ENCODE assay signal across 8 cellular contexts in the genomic region with DNA sequence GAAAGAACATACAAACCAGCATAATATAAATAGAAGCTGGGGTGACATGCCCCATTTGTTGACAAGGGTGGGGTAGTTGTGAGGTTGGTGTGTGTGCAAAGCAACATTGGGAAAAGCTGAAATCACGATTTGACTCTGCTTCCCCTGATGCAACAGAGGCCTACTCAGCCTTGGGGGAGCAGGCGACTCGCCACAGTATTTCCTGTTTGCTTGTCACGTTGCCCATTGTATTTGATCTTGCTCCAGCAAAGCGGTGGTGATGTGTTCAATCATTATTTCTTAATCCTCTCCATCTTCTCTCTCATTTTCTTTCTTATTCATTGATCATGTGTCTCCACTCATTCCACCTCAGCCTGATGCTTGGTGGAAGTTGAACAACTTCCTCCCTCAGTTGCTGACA.
DNase-seq lines count a peak whose midpoint lies in the region; ATAC-seq, FAIRE-seq and TF ChIP-seq lines count a peak whose summit lies in the region.

No MANE protein-coding gene starts in this region.

- H3K36me3 ChIP-seq in WERI-Rb-1, result no peaks in the 10 kb centered on the region

- H3K27me3 Mint-ChIP-seq in activated T-helper 1 cell treated with anti-CD3 and anti-CD28 coated beads, Interleukin-12 subunit alpha, Interleukin-12 subunit beta, Interleukin-2, Interleukin-4 antibody, amounts not matched to agents 30 ng/mL and 10 ng/mL and 1 ng/mL, durations not matched to agents 14 hours and 24 hours and 36 hours (ENCODE audit: insufficient read depth), result no peaks in the 10 kb centered on the region

- no peak for FAIRE-seq in urothelium cell line (lab: Jason Lieb, UNC)

- TF ChIP-seq CTCF in WERI-Rb-1 (IDR thresholded peaks at IDR 0.05; ENCODE audit: low read depth, low read length), result no peak

- peaks cover 5% of the 10 kb centered on the region for H3K36me3 Mint-ChIP-seq in activated T-helper 1 cell treated with anti-CD3 and anti-CD28 coated beads, Interleukin-12 subunit alpha, Interleukin-12 subunit beta, Interleukin-2, Interleukin-4 antibody, amounts not matched to agents 30 ng/mL and 10 ng/mL and 1 ng/mL, durations not matched to agents 14 hours and 24 hours and 36 hours (ENCODE audit: low read depth)

- H3K4me3 ChIP-seq in WERI-Rb-1 (ENCODE audit: low read depth, low read length), result no peak overlapping the region

- no peak overlapping the region for H3K27ac ChIP-seq in WERI-Rb-1

- DNase-seq in M059J (ENCODE audit: low read depth) (peak; percentile 89), lung microvascular endothelial cell (ENCODE audit: low read depth in 2 of 2) (peak; percentile 61 to 85), urothelium cell line (ENCODE audit: low spot score) (peak; percentile 33), 8988T (no peak), kidney glomerular epithelial cell (lab: John Stamatoyannopoulos, UW) (no peak), WERI-Rb-1 (no peak)
- DNase-seq in activated T-helper 1 cell treated with anti-CD3 and anti-CD28 coated beads, Interleukin-12 subunit alpha, Interleukin-12 subunit beta, Interleukin-2, Interleukin-4 antibody, amounts not matched to agents 30 ng/mL and 10 ng/mL and 1 ng/mL, durations not matched to agents 14 hours and 24 hours and 36 hours (ENCODE audit: low spot score), result peak; percentile 56

- H3K27me3 ChIP-seq in WERI-Rb-1 (ENCODE audit: insufficient read depth, low read depth, severe bottlenecking), result no peaks in the 10 kb centered on the region

- H3K4me3 Mint-ChIP-seq in activated T-helper 1 cell treated with anti-CD3 and anti-CD28 coated beads, Interleukin-12 subunit alpha, Interleukin-12 subunit beta, Interleukin-2, Interleukin-4 antibody, amounts not matched to agents 30 ng/mL and 10 ng/mL and 1 ng/mL, durations not matched to agents 14 hours and 24 hours and 36 hours, result peak overlapping the region; percentile 38

- intact Hi-C loops in activated T-helper 1 cell treated with anti-CD3 and anti-CD28 coated beads, Interleukin-12 subunit alpha, Interleukin-12 subunit beta, Interleukin-2, Interleukin-4 antibody, amounts not matched to agents 30 ng/mL and 10 ng/mL and 1 ng/mL, durations not matched to agents 14 hours and 24 hours and 36 hours (cut with micrococcal nuclease), result loop anchor here (1.0 to 5.0 kb wide), 4 partner anchors 9 to 165 kb away; no protein-coding TSS in a partner anchor

- H3K9me3 Mint-ChIP-seq in activated T-helper 1 cell treated with anti-CD3 and anti-CD28 coated beads, Interleukin-12 subunit alpha, Interleukin-12 subunit beta, Interleukin-2, Interleukin-4 antibody, amounts not matched to agents 30 ng/mL and 10 ng/mL and 1 ng/mL, durations not matched to agents 14 hours and 24 hours and 36 hours, result no peaks in the 10 kb centered on the region

- peak; percentile 57 for ATAC-seq in GM19452 (IDR thresholded peaks at IDR 0.05; ENCODE audit: unreplicated experiment)

- peak overlapping the region; percentile 73 for H3K27ac Mint-ChIP-seq in activated T-helper 1 cell treated with anti-CD3 and anti-CD28 coated beads, Interleukin-12 subunit alpha, Interleukin-12 subunit beta, Interleukin-2, Interleukin-4 antibody, amounts not matched to agents 30 ng/mL and 10 ng/mL and 1 ng/mL, durations not matched to agents 14 hours and 24 hours and 36 hours

- no peaks in the 10 kb centered on the region for H3K9me3 ChIP-seq in WERI-Rb-1 (ENCODE audit: severe bottlenecking)

- H3K4me1 Mint-ChIP-seq in activated T-helper 1 cell treated with anti-CD3 and anti-CD28 coated beads, Interleukin-12 subunit alpha, Interleukin-12 subunit beta, Interleukin-2, Interleukin-4 antibody, amounts not matched to agents 30 ng/mL and 10 ng/mL and 1 ng/mL, durations not matched to agents 14 hours and 24 hours and 36 hours (ENCODE audit: low read depth), result peaks cover 66% of the 10 kb centered on the region

Comparison
In these comparisons a context has a peak if more than half of its experiments do, and no peak if none do; other contexts are left out.
1. DNase-seq: peak in M059J (single experiment), activated T-helper 1 cell treated with anti-CD3 and anti-CD28 coated beads, Interleukin-12 subunit alpha, Interleukin-12 subunit beta, Interleukin-2, Interleukin-4 antibody, amounts not matched to agents 30 ng/mL and 10 ng/mL and 1 ng/mL, durations not matched to agents 14 hours and 24 hours and 36 hours (single experiment), lung microvascular endothelial cell (2 of 2) and urothelium cell line (single experiment); none in 8988T (single experiment), kidney glomerular epithelial cell (single experiment) and WERI-Rb-1 (single experiment).